In genomic region chr19:48807590-48808308, GRCh38 we compare ENCODE assay signal across 1 cellular context.
TF ChIP-seq lines count a peak whose summit lies in the region.

No MANE protein-coding gene starts in this region.

TF ChIP-seq in GM12878, 131 proteins besides CTCF, POLR2A, EP300 and RAD21:
- TF ChIP-seq NR2C2 (IDR thresholded peaks at IDR 0.05; ENCODE audit: borderline replicate concordance, control insufficient read depth, insufficient read length, low read depth) (peak; percentile 68), NR2C1 (IDR thresholded peaks at IDR 0.05) (peak; percentile 61), MTA2 (IDR thresholded peaks at IDR 0.05; ENCODE audit: low read depth) (no peak), SMC3 (IDR thresholded peaks at IDR 0.05; ENCODE audit: borderline replicate concordance, low read length) (no peak), KAT2A (conservative IDR thresholded peaks at IDR 0.05; ENCODE audit: control insufficient read depth, low read depth, low read length) (no peak), NR2F1 (conservative IDR thresholded peaks at IDR 0.05) (peak; percentile 81), BCL11A (IDR thresholded peaks at IDR 0.05; ENCODE audit: low read depth, low read length) (no peak), RFX5 (IDR thresholded peaks at IDR 0.05; ENCODE audit: low read depth, low read length) (0 out of 2 replicates have a peak, but pooled peaks have one; percentile 45), SIN3A (IDR thresholded peaks at IDR 0.05; ENCODE audit: low read depth, low read length) (no peak), NRF1 (conservative IDR thresholded peaks at IDR 0.05; ENCODE audit: low read depth, low read length) (no peak), YY1 (IDR thresholded peaks at IDR 0.05; ENCODE audit: low read depth, low read length) (0 out of 2 replicates have a peak, but pooled peaks have one; percentile 8), SRF (IDR thresholded peaks at IDR 0.05; ENCODE audit: low read depth in 2 of 2, low read length in 2 of 2) (no peak)
- TF ChIP-seq, protein P1, sequence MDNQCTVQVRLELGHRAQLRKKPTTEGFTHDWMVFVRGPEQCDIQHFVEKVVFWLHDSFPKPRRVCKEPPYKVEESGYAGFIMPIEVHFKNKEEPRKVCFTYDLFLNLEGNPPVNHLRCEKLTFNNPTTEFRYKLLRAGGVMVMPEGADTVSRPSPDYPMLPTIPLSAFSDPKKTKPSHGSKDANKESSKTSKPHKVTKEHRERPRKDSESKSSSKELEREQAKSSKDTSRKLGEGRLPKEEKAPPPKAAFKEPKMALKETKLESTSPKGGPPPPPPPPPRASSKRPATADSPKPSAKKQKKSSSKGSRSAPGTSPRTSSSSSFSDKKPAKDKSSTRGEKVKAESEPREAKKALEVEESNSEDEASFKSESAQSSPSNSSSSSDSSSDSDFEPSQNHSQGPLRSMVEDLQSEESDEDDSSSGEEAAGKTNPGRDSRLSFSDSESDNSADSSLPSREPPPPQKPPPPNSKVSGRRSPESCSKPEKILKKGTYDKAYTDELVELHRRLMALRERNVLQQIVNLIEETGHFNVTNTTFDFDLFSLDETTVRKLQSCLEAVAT (IDR thresholded peaks at IDR 0.05) = no peak
TF ChIP-seq in GM12878: peak in this region for 5.
